ENCODE assay signal across 8 cellular contexts in the genomic region with DNA sequence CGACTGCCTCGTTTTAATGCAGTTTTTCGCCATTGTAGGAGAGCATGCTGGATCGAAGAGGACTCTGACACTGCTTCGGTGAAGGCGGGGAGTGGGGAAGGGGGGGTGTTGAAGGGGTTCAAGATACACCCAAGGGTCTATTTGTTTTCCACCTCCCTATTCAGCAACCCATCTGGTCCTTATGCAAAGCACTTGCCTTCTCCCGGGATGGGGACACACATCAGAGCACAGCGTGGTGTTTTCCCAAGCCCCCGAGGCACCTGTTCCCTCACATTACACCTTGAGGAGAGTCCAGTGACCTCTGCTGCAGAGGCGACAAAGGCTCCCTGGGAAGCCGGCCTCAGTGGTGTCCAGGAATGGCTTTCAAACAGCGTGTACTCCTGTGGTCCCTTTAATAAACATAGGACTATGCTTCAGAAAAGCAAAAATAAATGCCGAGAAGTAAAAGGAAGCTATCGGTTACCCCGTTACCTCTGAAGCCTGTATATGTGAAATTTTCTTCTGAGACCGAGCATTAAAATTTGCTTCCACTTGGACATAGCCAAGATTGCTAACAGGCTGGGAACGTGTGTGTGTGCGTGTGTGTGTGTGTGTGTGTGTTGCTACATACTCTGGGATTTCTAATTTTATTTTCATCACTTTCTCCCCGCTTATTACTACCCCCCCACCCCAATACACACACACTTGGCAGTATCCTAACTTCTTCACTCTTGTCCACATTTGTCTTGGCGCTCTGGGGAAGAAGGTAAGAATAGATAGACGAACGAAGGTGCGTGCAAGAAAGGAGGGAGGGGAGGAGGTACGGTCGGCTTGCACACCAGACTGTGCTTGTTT. TPM values are rescaled to one million over a fixed set of nuclear protein-coding genes. Genes with fewer than 3 reads are reported as not detected.
DNase-seq lines count a peak whose midpoint lies in the region; ATAC-seq and TF ChIP-seq lines count a peak whose summit lies in the region.

No MANE protein-coding gene starts in this region.

- H3K36me3 ChIP-seq in HUES64 (ENCODE audit: insufficient read depth, low read length) (no peaks in the 10 kb centered on the region), iPS-15b (ENCODE audit: control insufficient read depth, insufficient read depth, low read length) (no peaks in the 10 kb centered on the region), spleen (no peaks in the 10 kb centered on the region)

- H3K27ac ChIP-seq in HUES64 (ENCODE audit: low read depth, low read length) (no peak overlapping the region), angular gyrus (ENCODE audit: low read depth, low read length) (peak overlapping the region; percentile 96), spleen (peak overlapping the region; percentile 86 to 96 (median 93))

- intact Hi-C loops in spleen (cut with DNase I; ENCODE audit: low total_unique reads) = loop anchor here (5.0 kb wide), 1 partner anchor 97 kb away; no protein-coding TSS in a partner anchor

- H3K27me3 ChIP-seq in HUES64 (ENCODE audit: insufficient read depth, low read length) = peaks cover 40% of the 10 kb centered on the region
- H3K27me3 ChIP-seq in iPS-15b (ENCODE audit: control insufficient read depth, insufficient read depth, low read length) = peaks cover 36% of the 10 kb centered on the region
- H3K27me3 ChIP-seq in spleen (replicated peaks in 1 of 7) = peaks cover 0 to 17% (median 0%) of the 10 kb centered on the region in 7 donors

- peaks cover 9% of the 10 kb centered on the region; the same call in 1 of the 2 replicates for H3K4me1 ChIP-seq in HUES64 (ENCODE audit: insufficient read depth, low read length)
- peaks cover 5% of the 10 kb centered on the region for H3K4me1 ChIP-seq in iPS-15b (ENCODE audit: control insufficient read depth, insufficient read depth, low read length)
- H3K4me1 ChIP-seq in spleen = peaks cover 14 to 51% (median 33%) of the 10 kb centered on the region in 6 donors

- TF ChIP-seq POLR2A in spleen (IDR thresholded peaks at IDR 0.05) = no peak

- no peak for ATAC-seq in GM21360 (IDR thresholded peaks at IDR 0.05; ENCODE audit: unreplicated experiment)
- no peak for ATAC-seq in GM18861 (IDR thresholded peaks at IDR 0.05; ENCODE audit: unreplicated experiment)

- H3K9ac ChIP-seq in HUES64 (ENCODE audit: low read depth, low read length) = peak overlapping the region; percentile 81
- H3K9ac ChIP-seq in iPS-15b (ENCODE audit: low read depth, low read length) = no peak overlapping the region

- H3K9me3 ChIP-seq in HUES64 (ENCODE audit: insufficient read depth, low read depth, low read length) = no peaks in the 10 kb centered on the region
- H3K9me3 ChIP-seq in iPS-15b (ENCODE audit: control insufficient read depth, insufficient read depth, low read length) = no peaks in the 10 kb centered on the region
- no peaks in the 10 kb centered on the region for H3K9me3 ChIP-seq in spleen

- 21% methylated on average over 24 of the region's 25 CpGs for WGBS in HUES64
- 4 to 11% (median 8%) methylated on average over 25 of the region's 25 CpGs for WGBS in spleen, 5 donors

- peak; percentile 21 for DNase-seq in EL
- DNase-seq in spleen = no peak
- DNase-seq in GF-D8 (lab: John Stamatoyannopoulos, UW) = no peak

- H3K4me3 ChIP-seq in HUES64 (ENCODE audit: low read length) = peak overlapping the region; percentile 67
- H3K4me3 ChIP-seq in iPS-15b (ENCODE audit: low read depth, low read length) = peak overlapping the region; percentile 75
- peak overlapping the region; percentile 42 to 90 (median 72) for H3K4me3 ChIP-seq in spleen

- peak in 5 of 11 experiments; percentile 12 to 46 (median 44) for TF ChIP-seq CTCF in spleen (IDR thresholded peaks at IDR 0.05 in 8 of 11, conservative IDR thresholded peaks at IDR 0.05 in 3 of 11)

RNA-seq across cellular contexts. Expression of gene CCDC54, which starts 53.2 kb away (rescaled TPM):
- not detected for polyA plus RNA-seq in HUES64 (2013, experiment 1 of 2)
- not detected for polyA plus RNA-seq in HUES64 (2013, experiment 2 of 2)
- not detected for total RNA-seq in spleen
- not detected for polyA plus RNA-seq in spleen
